Comparison of ENCODE assay signal across 1 cellular context in the genomic region with DNA sequence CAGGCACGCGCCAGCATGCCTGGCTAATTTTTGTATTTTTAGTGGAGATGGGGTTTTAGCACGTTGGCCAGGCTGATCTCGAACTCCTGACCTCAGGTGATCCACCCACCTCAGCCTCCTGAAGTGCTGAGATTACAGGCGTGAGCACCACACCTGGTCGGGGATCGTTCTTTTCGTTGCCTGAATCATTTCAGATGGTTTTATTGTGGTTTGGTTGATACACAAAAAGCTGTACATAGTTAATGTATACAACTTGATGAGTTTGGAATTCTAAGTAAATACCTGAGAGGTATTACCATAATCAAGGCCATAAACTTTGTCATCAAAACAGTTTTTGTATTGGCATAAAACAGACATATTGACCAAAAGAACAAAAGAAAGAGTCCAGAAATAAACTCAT.
TF ChIP-seq lines count a peak whose summit lies in the region.

No MANE protein-coding gene starts in this region.

TF ChIP-seq in H1, 55 proteins besides CTCF, POLR2A, EP300 and RAD21 (continued from another document):
- TF ChIP-seq, protein P1, sequence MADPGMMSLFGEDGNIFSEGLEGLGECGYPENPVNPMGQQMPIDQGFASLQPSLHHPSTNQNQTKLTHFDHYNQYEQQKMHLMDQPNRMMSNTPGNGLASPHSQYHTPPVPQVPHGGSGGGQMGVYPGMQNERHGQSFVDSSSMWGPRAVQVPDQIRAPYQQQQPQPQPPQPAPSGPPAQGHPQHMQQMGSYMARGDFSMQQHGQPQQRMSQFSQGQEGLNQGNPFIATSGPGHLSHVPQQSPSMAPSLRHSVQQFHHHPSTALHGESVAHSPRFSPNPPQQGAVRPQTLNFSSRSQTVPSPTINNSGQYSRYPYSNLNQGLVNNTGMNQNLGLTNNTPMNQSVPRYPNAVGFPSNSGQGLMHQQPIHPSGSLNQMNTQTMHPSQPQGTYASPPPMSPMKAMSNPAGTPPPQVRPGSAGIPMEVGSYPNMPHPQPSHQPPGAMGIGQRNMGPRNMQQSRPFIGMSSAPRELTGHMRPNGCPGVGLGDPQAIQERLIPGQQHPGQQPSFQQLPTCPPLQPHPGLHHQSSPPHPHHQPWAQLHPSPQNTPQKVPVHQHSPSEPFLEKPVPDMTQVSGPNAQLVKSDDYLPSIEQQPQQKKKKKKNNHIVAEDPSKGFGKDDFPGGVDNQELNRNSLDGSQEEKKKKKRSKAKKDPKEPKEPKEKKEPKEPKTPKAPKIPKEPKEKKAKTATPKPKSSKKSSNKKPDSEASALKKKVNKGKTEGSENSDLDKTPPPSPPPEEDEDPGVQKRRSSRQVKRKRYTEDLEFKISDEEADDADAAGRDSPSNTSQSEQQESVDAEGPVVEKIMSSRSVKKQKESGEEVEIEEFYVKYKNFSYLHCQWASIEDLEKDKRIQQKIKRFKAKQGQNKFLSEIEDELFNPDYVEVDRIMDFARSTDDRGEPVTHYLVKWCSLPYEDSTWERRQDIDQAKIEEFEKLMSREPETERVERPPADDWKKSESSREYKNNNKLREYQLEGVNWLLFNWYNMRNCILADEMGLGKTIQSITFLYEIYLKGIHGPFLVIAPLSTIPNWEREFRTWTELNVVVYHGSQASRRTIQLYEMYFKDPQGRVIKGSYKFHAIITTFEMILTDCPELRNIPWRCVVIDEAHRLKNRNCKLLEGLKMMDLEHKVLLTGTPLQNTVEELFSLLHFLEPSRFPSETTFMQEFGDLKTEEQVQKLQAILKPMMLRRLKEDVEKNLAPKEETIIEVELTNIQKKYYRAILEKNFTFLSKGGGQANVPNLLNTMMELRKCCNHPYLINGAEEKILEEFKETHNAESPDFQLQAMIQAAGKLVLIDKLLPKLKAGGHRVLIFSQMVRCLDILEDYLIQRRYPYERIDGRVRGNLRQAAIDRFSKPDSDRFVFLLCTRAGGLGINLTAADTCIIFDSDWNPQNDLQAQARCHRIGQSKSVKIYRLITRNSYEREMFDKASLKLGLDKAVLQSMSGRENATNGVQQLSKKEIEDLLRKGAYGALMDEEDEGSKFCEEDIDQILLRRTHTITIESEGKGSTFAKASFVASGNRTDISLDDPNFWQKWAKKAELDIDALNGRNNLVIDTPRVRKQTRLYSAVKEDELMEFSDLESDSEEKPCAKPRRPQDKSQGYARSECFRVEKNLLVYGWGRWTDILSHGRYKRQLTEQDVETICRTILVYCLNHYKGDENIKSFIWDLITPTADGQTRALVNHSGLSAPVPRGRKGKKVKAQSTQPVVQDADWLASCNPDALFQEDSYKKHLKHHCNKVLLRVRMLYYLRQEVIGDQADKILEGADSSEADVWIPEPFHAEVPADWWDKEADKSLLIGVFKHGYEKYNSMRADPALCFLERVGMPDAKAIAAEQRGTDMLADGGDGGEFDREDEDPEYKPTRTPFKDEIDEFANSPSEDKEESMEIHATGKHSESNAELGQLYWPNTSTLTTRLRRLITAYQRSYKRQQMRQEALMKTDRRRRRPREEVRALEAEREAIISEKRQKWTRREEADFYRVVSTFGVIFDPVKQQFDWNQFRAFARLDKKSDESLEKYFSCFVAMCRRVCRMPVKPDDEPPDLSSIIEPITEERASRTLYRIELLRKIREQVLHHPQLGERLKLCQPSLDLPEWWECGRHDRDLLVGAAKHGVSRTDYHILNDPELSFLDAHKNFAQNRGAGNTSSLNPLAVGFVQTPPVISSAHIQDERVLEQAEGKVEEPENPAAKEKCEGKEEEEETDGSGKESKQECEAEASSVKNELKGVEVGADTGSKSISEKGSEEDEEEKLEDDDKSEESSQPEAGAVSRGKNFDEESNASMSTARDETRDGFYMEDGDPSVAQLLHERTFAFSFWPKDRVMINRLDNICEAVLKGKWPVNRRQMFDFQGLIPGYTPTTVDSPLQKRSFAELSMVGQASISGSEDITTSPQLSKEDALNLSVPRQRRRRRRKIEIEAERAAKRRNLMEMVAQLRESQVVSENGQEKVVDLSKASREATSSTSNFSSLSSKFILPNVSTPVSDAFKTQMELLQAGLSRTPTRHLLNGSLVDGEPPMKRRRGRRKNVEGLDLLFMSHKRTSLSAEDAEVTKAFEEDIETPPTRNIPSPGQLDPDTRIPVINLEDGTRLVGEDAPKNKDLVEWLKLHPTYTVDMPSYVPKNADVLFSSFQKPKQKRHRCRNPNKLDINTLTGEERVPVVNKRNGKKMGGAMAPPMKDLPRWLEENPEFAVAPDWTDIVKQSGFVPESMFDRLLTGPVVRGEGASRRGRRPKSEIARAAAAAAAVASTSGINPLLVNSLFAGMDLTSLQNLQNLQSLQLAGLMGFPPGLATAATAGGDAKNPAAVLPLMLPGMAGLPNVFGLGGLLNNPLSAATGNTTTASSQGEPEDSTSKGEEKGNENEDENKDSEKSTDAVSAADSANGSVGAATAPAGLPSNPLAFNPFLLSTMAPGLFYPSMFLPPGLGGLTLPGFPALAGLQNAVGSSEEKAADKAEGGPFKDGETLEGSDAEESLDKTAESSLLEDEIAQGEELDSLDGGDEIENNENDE (IDR thresholded peaks at IDR 0.05; ENCODE audit: insufficient replicate concordance, low read length): no peak
- TF ChIP-seq, protein P2, sequence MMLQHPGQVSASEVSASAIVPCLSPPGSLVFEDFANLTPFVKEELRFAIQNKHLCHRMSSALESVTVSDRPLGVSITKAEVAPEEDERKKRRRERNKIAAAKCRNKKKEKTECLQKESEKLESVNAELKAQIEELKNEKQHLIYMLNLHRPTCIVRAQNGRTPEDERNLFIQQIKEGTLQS (IDR thresholded peaks at IDR 0.05; ENCODE audit: insufficient read depth, low read depth, low read length): no peak
- no peak for TF ChIP-seq JUN (IDR thresholded peaks at IDR 0.05; ENCODE audit: low read depth, low read length)
- no peak for TF ChIP-seq TEAD4 (IDR thresholded peaks at IDR 0.05; ENCODE audit: low read depth, low read length)
- no peak for TF ChIP-seq KDM4A (IDR thresholded peaks at IDR 0.05; ENCODE audit: low read depth, low read length, severe bottlenecking)
- TF ChIP-seq CBX8 (IDR thresholded peaks at IDR 0.05; ENCODE audit: borderline replicate concordance, low read depth, low read length): no peak
- TF ChIP-seq, protein P3, sequence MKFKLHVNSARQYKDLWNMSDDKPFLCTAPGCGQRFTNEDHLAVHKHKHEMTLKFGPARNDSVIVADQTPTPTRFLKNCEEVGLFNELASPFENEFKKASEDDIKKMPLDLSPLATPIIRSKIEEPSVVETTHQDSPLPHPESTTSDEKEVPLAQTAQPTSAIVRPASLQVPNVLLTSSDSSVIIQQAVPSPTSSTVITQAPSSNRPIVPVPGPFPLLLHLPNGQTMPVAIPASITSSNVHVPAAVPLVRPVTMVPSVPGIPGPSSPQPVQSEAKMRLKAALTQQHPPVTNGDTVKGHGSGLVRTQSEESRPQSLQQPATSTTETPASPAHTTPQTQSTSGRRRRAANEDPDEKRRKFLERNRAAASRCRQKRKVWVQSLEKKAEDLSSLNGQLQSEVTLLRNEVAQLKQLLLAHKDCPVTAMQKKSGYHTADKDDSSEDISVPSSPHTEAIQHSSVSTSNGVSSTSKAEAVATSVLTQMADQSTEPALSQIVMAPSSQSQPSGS (IDR thresholded peaks at IDR 0.05; ENCODE audit: low read length): no peak
- no peak for TF ChIP-seq CTBP2 (IDR thresholded peaks at IDR 0.05; ENCODE audit: borderline replicate concordance, insufficient read depth, insufficient read length, low read length)
- no peak for TF ChIP-seq ZNF274 (IDR thresholded peaks at IDR 0.05; ENCODE audit: borderline replicate concordance, extremely low read depth, low read length)
- TF ChIP-seq EGR1 (IDR thresholded peaks at IDR 0.05; ENCODE audit: borderline replicate concordance, low read depth, low read length): no peak
- no peak for TF ChIP-seq BRCA1 (IDR thresholded peaks at IDR 0.05; ENCODE audit: low read depth, low read length)
- TF ChIP-seq SIX5 (IDR thresholded peaks at IDR 0.05; ENCODE audit: low read depth, low read length): no peak
- no peak for TF ChIP-seq TAF7 (optimal IDR thresholded peaks at IDR 0.05; ENCODE audit: borderline replicate concordance, low read depth, low read length)
- TF ChIP-seq POU5F1 (IDR thresholded peaks at IDR 0.05; ENCODE audit: low read depth, low read length): no peak
- TF ChIP-seq HDAC6 (IDR thresholded peaks at IDR 0.05; ENCODE audit: low read depth, low read length): no peak
- TF ChIP-seq FOSL1 (IDR thresholded peaks at IDR 0.05; ENCODE audit: insufficient read depth, low read depth, low read length): no peak
- no peak for TF ChIP-seq KDM1A (IDR thresholded peaks at IDR 0.05; ENCODE audit: borderline replicate concordance, low read length)
TF ChIP-seq in H1: peak in this region for 0.
